17 cellular contexts compared by ENCODE assay signal in genomic region chr18:10516078-10516477, GRCh38.
"Had no signal": no experiment of that assay in that cellular context is flagged by ENCODE, and none has a peak within 500 bp of the region (broad histone marks: within the 10 kb centered on the region; RNA-seq: fewer than 3 reads in every experiment).

No MANE protein-coding gene starts in this region.

- H3K27ac ChIP-seq: colonic mucosa, lower lobe of right lung, neutrophil, stomach, thyroid gland, upper lobe of right lung had no signal

- H3K9me3 ChIP-seq: colonic mucosa, lower lobe of right lung, neutrophil, sigmoid colon, stomach, thyroid gland, upper lobe of right lung had no signal

- H3K27me3 ChIP-seq: colonic mucosa, neutrophil, sigmoid colon, stomach, thyroid gland, upper lobe of right lung had no signal

- DNase-seq: colonic mucosa; effector CD4-positive, alpha-beta T cell; endodermal cell; erythroblast; islet precursor cell; lower lobe of right lung; naive B cell; nephron progenitor cell; sigmoid colon; stimulated activated CD4-positive, alpha-beta T cell treated with anti-CD3 and anti-CD28 coated beads, Interleukin-2, amount 100 ng/mL, for 24 hours; stimulated activated naive CD4-positive, alpha-beta T cell; stomach; thyroid gland; upper lobe of right lung had no signal

- H3K4me1 ChIP-seq: colonic mucosa had no signal

- H3K36me3 ChIP-seq: colonic mucosa, lower lobe of right lung, neutrophil, sigmoid colon, stomach, thyroid gland, upper lobe of right lung had no signal

- H3K4me3 ChIP-seq: colonic mucosa, lower lobe of right lung, sigmoid colon, skin epidermis, stomach, thyroid gland, upper lobe of right lung had no signal

- ATAC-seq: left lobe of liver, lower lobe of right lung, upper lobe of right lung had no signal
